8 cellular contexts compared by ENCODE assay signal in genomic region chr7:25862254-25862992, GRCh38.
DNase-seq lines count a peak whose midpoint lies in the region; ATAC-seq and TF ChIP-seq lines count a peak whose summit lies in the region.

No MANE protein-coding gene starts in this region.

- H3K4me2 ChIP-seq in SK-N-SH, result peak overlapping the region; percentile 67

- POLR2A ChIA-PET in SK-N-SH (lab: Yijun Ruan, JAX), result interaction anchor here (1.0 to 1.7 kb wide), 2 partner anchors 338 to 737 kb away, joined by 4 to 10 read pairs; partner anchors contain the start of genes CYCS and HNRNPA2B1

- H3K4me1 Mint-ChIP-seq in activated naive CD4-positive, alpha-beta T cell treated with anti-CD3 and anti-CD28 coated beads, Interleukin-2, amount 50 U/mL, for 24 hours, result peaks cover 15% of the 10 kb centered on the region

- intact Hi-C loops in left ventricle myocardium inferior (cut with micrococcal nuclease), result no loop called here

- ATAC-seq in GM18498 (IDR thresholded peaks at IDR 0.05; ENCODE audit: unreplicated experiment) (peak; percentile 93), HG02798 (IDR thresholded peaks at IDR 0.05; ENCODE audit: poor library complexity, unreplicated experiment) (peak; percentile 93)

- no peaks in the 10 kb centered on the region for H3K36me3 ChIP-seq in SK-N-SH (replicated peaks in 1 of 2; ENCODE audit: control insufficient read depth in 1 of 2, insufficient read depth in 2 of 2, low read length in 1 of 2)
- H3K36me3 ChIP-seq in left ventricle myocardium inferior, result no peaks in the 10 kb centered on the region
- H3K36me3 ChIP-seq in skeletal muscle tissue (ENCODE audit: control insufficient read depth in 3 of 3, insufficient read depth in 3 of 3, low read length in 3 of 3), result no peaks in the 10 kb centered on the region

- peak overlapping the region; percentile 60 for H3K4me3 Mint-ChIP-seq in activated naive CD4-positive, alpha-beta T cell treated with anti-CD3 and anti-CD28 coated beads, Interleukin-2, amount 50 U/mL, for 24 hours

- H3K9me3 ChIP-seq in SK-N-SH, result no peaks in the 10 kb centered on the region
- H3K9me3 ChIP-seq in left ventricle myocardium inferior (replicated peaks), result no peaks in the 10 kb centered on the region
- peaks cover 0 to 6% (median 0%) of the 10 kb centered on the region in 3 donors for H3K9me3 ChIP-seq in skeletal muscle tissue (ENCODE audit: control insufficient read depth in 3 of 3, low read length in 3 of 3)

- H3K36me3 Mint-ChIP-seq in activated naive CD4-positive, alpha-beta T cell treated with anti-CD3 and anti-CD28 coated beads, Interleukin-2, amount 50 U/mL, for 24 hours, result peaks cover 7% of the 10 kb centered on the region

- DNase-seq in NCI-H1105 (lab: John Stamatoyannopoulos, UW), result peak; percentile 100
- peak; percentile 95 for DNase-seq in SK-N-SH
- DNase-seq in left ventricle myocardium inferior, result peak; percentile 76
- DNase-seq in KG1 (lab: John Stamatoyannopoulos, UW), result no peak

- H3K4me3 ChIP-seq in SK-N-SH (ENCODE audit: low read depth in 2 of 2, low read length in 1 of 2), result peak overlapping the region; percentile 37 to 48
- peak overlapping the region; percentile 30 for H3K4me3 ChIP-seq in left ventricle myocardium inferior
- H3K4me3 ChIP-seq in skeletal muscle tissue (ENCODE audit: low read length in 3 of 3), result peak overlapping the region; percentile 54 to 70 (median 68)

- H3K4me1 ChIP-seq in SK-N-SH (ENCODE audit: control insufficient read depth in 1 of 2, insufficient read depth in 2 of 2, low read depth in 1 of 2, low read length in 1 of 2) (peaks cover 0 to 9% of the 10 kb centered on the region in 2 experiments; a peak in 2 of 4 replicates), left ventricle myocardium inferior (peaks cover 14% of the 10 kb centered on the region), skeletal muscle tissue (ENCODE audit: control insufficient read depth in 3 of 3, insufficient read depth in 3 of 3, low read length in 3 of 3) (peaks cover 2 to 10% (median 9%) of the 10 kb centered on the region in 3 donors)

- H3K9me3 Mint-ChIP-seq in activated naive CD4-positive, alpha-beta T cell treated with anti-CD3 and anti-CD28 coated beads, Interleukin-2, amount 50 U/mL, for 24 hours, result peaks cover 13% of the 10 kb centered on the region

- H3K27ac Mint-ChIP-seq in activated naive CD4-positive, alpha-beta T cell treated with anti-CD3 and anti-CD28 coated beads, Interleukin-2, amount 50 U/mL, for 24 hours, result peak overlapping the region; percentile 81

- TF ChIP-seq RAD21 in SK-N-SH (IDR thresholded peaks at IDR 0.05; ENCODE audit: low read length), result no peak

- H4K20me1 ChIP-seq in SK-N-SH (ENCODE audit: insufficient read depth), result 0 out of 2 replicates have a peak, but pooled peaks cover 4% of the 10 kb centered on the region

- H3K27me3 ChIP-seq in SK-N-SH (ENCODE audit: insufficient read depth) (peaks cover 59% of the 10 kb centered on the region), left ventricle myocardium inferior (ENCODE audit: low read depth) (peaks cover 100% of the 10 kb centered on the region), skeletal muscle tissue (ENCODE audit: control insufficient read depth in 3 of 3, insufficient read depth in 3 of 3, low read length in 3 of 3) (peaks cover 15 to 58% (median 27%) of the 10 kb centered on the region in 3 donors)

- CTCF ChIA-PET in SK-N-SH (lab: Yijun Ruan, JAX), result interaction anchor here (0.5 to 2.4 kb wide), 8 partner anchors 10 to 805 kb away, joined by 3 to 9 read pairs (median 4); no protein-coding TSS in a partner anchor

- peak overlapping the region; percentile 10; the same call in 1 of the 2 replicates for H2AFZ ChIP-seq in SK-N-SH (ENCODE audit: low read depth)

- H3K27me3 Mint-ChIP-seq in activated naive CD4-positive, alpha-beta T cell treated with anti-CD3 and anti-CD28 coated beads, Interleukin-2, amount 50 U/mL, for 24 hours, result peaks cover 66% of the 10 kb centered on the region

- TF ChIP-seq EP300 in SK-N-SH (IDR thresholded peaks at IDR 0.05; ENCODE audit: borderline replicate concordance in 1 of 2, low read depth in 1 of 2, low read length in 1 of 2), result no peak

- H3K27ac ChIP-seq in SK-N-SH (ENCODE audit: low read depth in 2 of 2, low read length in 1 of 2) (no peak overlapping the region), left ventricle myocardium inferior (replicated peaks) (no peak overlapping the region), skeletal muscle tissue (ENCODE audit: low read depth, low read length) (peak overlapping the region; percentile 79)

- no peak overlapping the region for H3K9ac ChIP-seq in SK-N-SH
- peak overlapping the region in 2 of 3 donors; percentile 58 to 69 for H3K9ac ChIP-seq in skeletal muscle tissue (ENCODE audit: low read depth in 1 of 3, low read length in 3 of 3)

- no peaks in the 10 kb centered on the region for H3K9me2 ChIP-seq in SK-N-SH

- H3K79me2 ChIP-seq in SK-N-SH (ENCODE audit: insufficient read depth), result no peaks in the 10 kb centered on the region

- peaks cover 17% of the 10 kb centered on the region for H3F3A ChIP-seq in SK-N-SH (replicated peaks; ENCODE audit: insufficient read depth)

- 1% methylated on average over 45 of the region's 45 CpGs for WGBS in SK-N-SH (ENCODE audit: low lambda C conversion rate)

- TF ChIP-seq CTCF in SK-N-SH (IDR thresholded peaks at IDR 0.05) (no peak), left ventricle myocardium inferior (IDR thresholded peaks at IDR 0.05; ENCODE audit: borderline replicate concordance) (no peak)

TF ChIP-seq in SK-N-SH, 30 proteins besides CTCF, POLR2A, EP300 and RAD21 (continues in another document):
- TF ChIP-seq NFIC (IDR thresholded peaks at IDR 0.05; ENCODE audit: borderline replicate concordance), result peak; percentile 55; the same call in 1 of the 2 replicates
- no peak for TF ChIP-seq EZH2phosphoT487 (IDR thresholded peaks at IDR 0.05; ENCODE audit: borderline replicate concordance, low read depth)
- TF ChIP-seq, protein P1, sequence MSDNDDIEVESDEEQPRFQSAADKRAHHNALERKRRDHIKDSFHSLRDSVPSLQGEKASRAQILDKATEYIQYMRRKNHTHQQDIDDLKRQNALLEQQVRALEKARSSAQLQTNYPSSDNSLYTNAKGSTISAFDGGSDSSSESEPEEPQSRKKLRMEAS (IDR thresholded peaks at IDR 0.05; ENCODE audit: low read depth), result peak; percentile 45; the same call in 1 of the 2 replicates
- TF ChIP-seq RFX5 (IDR thresholded peaks at IDR 0.05; ENCODE audit: low read length), result peak; percentile 79
- TF ChIP-seq MXI1 (IDR thresholded peaks at IDR 0.05; ENCODE audit: low read depth, low read length), result peak; percentile 67
- TF ChIP-seq, protein P2, sequence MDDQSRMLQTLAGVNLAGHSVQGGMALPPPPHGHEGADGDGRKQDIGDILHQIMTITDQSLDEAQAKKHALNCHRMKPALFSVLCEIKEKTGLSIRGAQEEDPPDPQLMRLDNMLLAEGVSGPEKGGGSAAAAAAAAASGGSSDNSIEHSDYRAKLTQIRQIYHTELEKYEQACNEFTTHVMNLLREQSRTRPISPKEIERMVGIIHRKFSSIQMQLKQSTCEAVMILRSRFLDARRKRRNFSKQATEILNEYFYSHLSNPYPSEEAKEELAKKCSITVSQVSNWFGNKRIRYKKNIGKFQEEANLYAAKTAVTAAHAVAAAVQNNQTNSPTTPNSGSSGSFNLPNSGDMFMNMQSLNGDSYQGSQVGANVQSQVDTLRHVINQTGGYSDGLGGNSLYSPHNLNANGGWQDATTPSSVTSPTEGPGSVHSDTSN (IDR thresholded peaks at IDR 0.05), result peak; percentile 55
- peak; percentile 69 for TF ChIP-seq RCOR1 (IDR thresholded peaks at IDR 0.05; ENCODE audit: low read length)
- peak; percentile 48; the same call in 1 of the 2 replicates for TF ChIP-seq NRF1 (IDR thresholded peaks at IDR 0.05; ENCODE audit: low read depth, low read length)
- TF ChIP-seq TCF12 (IDR thresholded peaks at IDR 0.05), result peak; percentile 27
- no peak for TF ChIP-seq FOXM1 (IDR thresholded peaks at IDR 0.05; ENCODE audit: low read depth)
- TF ChIP-seq, protein P3, sequence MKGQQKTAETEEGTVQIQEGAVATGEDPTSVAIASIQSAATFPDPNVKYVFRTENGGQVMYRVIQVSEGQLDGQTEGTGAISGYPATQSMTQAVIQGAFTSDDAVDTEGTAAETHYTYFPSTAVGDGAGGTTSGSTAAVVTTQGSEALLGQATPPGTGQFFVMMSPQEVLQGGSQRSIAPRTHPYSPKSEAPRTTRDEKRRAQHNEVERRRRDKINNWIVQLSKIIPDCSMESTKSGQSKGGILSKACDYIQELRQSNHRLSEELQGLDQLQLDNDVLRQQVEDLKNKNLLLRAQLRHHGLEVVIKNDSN (IDR thresholded peaks at IDR 0.05; ENCODE audit: borderline replicate concordance, low read depth), result no peak
- no peak for TF ChIP-seq FOXJ3 (CRISPR knock-in tag; IDR thresholded peaks at IDR 0.05)
- TF ChIP-seq REST (IDR thresholded peaks at IDR 0.05; ENCODE audit: low read depth, low read length), result no peak
- TF ChIP-seq GATA2 (CRISPR knock-in tag; IDR thresholded peaks at IDR 0.05), result no peak
- peak; percentile 60; the same call in 1 of the 2 replicates for TF ChIP-seq GABPA (IDR thresholded peaks at IDR 0.05; ENCODE audit: low read depth)
- peak; percentile 45; the same call in 1 of the 2 replicates for TF ChIP-seq POLR2AphosphoS5 (IDR thresholded peaks at IDR 0.05; ENCODE audit: low read depth, low read length)
- TF ChIP-seq ELF1 (IDR thresholded peaks at IDR 0.05), result peak; percentile 59
